Comparison of ENCODE assay signal across 10 cellular contexts in the genomic region with DNA sequence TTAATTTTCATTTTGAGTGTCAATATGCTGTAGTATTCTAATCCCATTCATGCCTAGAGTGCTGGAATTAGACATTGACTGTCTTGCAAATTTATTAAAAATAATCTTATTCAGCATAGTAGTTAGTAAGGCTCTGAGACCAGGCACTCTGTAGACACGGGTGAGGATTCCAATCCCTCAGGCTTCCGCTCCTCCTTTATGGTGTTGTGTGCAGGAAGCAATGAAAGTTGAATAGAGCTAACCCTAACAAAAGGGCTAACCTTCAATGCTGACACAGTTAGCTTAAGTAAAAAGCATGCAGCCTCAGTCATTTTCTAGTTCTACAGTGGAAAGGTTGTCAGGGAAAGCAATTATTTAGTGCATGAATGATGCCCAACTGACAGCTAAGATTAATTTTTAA.
DNase-seq lines count a peak whose midpoint lies in the region; ATAC-seq, FAIRE-seq and TF ChIP-seq lines count a peak whose summit lies in the region.
"Had no signal": no experiment of that assay in that cellular context is flagged by ENCODE, and none has a peak within 500 bp of the region (broad histone marks: within the 10 kb centered on the region; RNA-seq: fewer than 3 reads in every experiment).

No MANE protein-coding gene starts in this region.

- peak overlapping the region; percentile 75 for H3K4me3 ChIP-seq in CD8-positive, alpha-beta memory T cell (ENCODE audit: low read length)
- peak overlapping the region; percentile 71 for H3K4me3 ChIP-seq in Loucy (ENCODE audit: low read length, poor library complexity, severe bottlenecking)
- peak overlapping the region; percentile 96 for H3K4me3 ChIP-seq in endocrine pancreas (ENCODE audit: control insufficient read depth, insufficient read depth, low read length)
- peak overlapping the region; percentile 57 for H3K4me3 ChIP-seq in rectal smooth muscle tissue (ENCODE audit: low read length)

- POLR2A ChIA-PET in CD8-positive, alpha-beta memory T cell (lab: Charles Lee): interaction anchor here (0.7 to 3.4 kb wide), 5 partner anchors 10 to 58 kb away, joined by 3 to 13 read pairs (median 3); no protein-coding TSS in a partner anchor

- peak overlapping the region; percentile 91 to 100 (median 99) for H3K4me3 Mint-ChIP-seq in CD8-positive, alpha-beta memory T cell

- no peaks in the 10 kb centered on the region for H3K36me3 ChIP-seq in CD8-positive, alpha-beta memory T cell (ENCODE audit: insufficient read depth, low read length)
- H3K36me3 ChIP-seq in Loucy (ENCODE audit: insufficient read depth, low read length) (no peaks in the 10 kb centered on the region), endocrine pancreas (ENCODE audit: control insufficient read depth, insufficient read depth, low read length) (no peaks in the 10 kb centered on the region), rectal smooth muscle tissue (ENCODE audit: control insufficient read depth, insufficient read depth, low read length) (no peaks in the 10 kb centered on the region)

- peaks cover 0 to 4% of the 10 kb centered on the region in 2 donors for H3K27me3 Mint-ChIP-seq in CD8-positive, alpha-beta memory T cell

- peaks cover 24% of the 10 kb centered on the region for H3K79me2 ChIP-seq in Loucy (ENCODE audit: insufficient read depth, low read length)

- no peaks in the 10 kb centered on the region for H3K9me3 ChIP-seq in CD8-positive, alpha-beta memory T cell (ENCODE audit: low read length)
- H3K9me3 ChIP-seq in Loucy (ENCODE audit: insufficient read depth, low read depth, low read length) (no peaks in the 10 kb centered on the region), endocrine pancreas (ENCODE audit: control insufficient read depth, low read length) (no peaks in the 10 kb centered on the region)

- peaks cover 57 to 80% (median 62%) of the 10 kb centered on the region in 3 donors for H3K4me1 Mint-ChIP-seq in CD8-positive, alpha-beta memory T cell

- TF ChIP-seq CTCF in Loucy (conservative IDR thresholded peaks at IDR 0.05; ENCODE audit: low read length): no peak

- H4K20me1 ChIP-seq in Loucy (ENCODE audit: insufficient read depth, low read length, poor library complexity, severe bottlenecking): no peaks in the 10 kb centered on the region

- peaks cover 6% of the 10 kb centered on the region; the same call in 1 of the 2 replicates for H3F3A ChIP-seq in Loucy (ENCODE audit: low read depth)

- peaks cover 5 to 68% (median 21%) of the 10 kb centered on the region in 3 donors for H3K36me3 Mint-ChIP-seq in CD8-positive, alpha-beta memory T cell

- peak in 2 of 5 donors; percentile 25 to 27 for DNase-seq in CD8-positive, alpha-beta memory T cell
- no peak for DNase-seq in frontal cortex (ENCODE audit: low spot score in 2 of 2)
- DNase-seq: effector CD8-positive, alpha-beta T cell; T-helper 9 cell had no signal

- H3K4me2 ChIP-seq in Loucy (ENCODE audit: low read depth, low read length, poor library complexity, severe bottlenecking): peak overlapping the region; percentile 85

- no peaks in the 10 kb centered on the region for H3K9me3 Mint-ChIP-seq in CD8-positive, alpha-beta memory T cell

- H3K4me1 ChIP-seq in CD8-positive, alpha-beta memory T cell (ENCODE audit: insufficient read depth, low read length): peaks cover 48% of the 10 kb centered on the region
- peaks cover 85% of the 10 kb centered on the region for H3K4me1 ChIP-seq in Loucy (ENCODE audit: insufficient read depth, low read length, poor library complexity, severe bottlenecking)
- H3K4me1 ChIP-seq in endocrine pancreas (ENCODE audit: control insufficient read depth, insufficient read depth, low read length): peaks cover 15% of the 10 kb centered on the region
- H3K4me1 ChIP-seq in rectal smooth muscle tissue (ENCODE audit: control insufficient read depth, insufficient read depth, low read length): peaks cover 5% of the 10 kb centered on the region

- ATAC-seq in GM21390 (IDR thresholded peaks at IDR 0.05; ENCODE audit: unreplicated experiment) (no peak), GM21381 (IDR thresholded peaks at IDR 0.05; ENCODE audit: unreplicated experiment) (no peak), GM18519 (IDR thresholded peaks at IDR 0.05; ENCODE audit: low FRiP score, unreplicated experiment) (no peak)

- CTCF ChIA-PET in CD8-positive, alpha-beta memory T cell (lab: Charles Lee): interaction anchor here (1.4 to 1.8 kb wide), 3 partner anchors 13 to 112 kb away, joined by 4 to 6 read pairs (median 5); no protein-coding TSS in a partner anchor

- H3K27ac ChIP-seq in CD8-positive, alpha-beta memory T cell (ENCODE audit: low read depth, low read length): peak overlapping the region; percentile 87
- H3K27ac ChIP-seq in rectal smooth muscle tissue (ENCODE audit: low read depth, low read length): no peak overlapping the region

- no peaks in the 10 kb centered on the region for H3K9me2 ChIP-seq in Loucy (replicated peaks; ENCODE audit: low read depth, low read length)

- H3K27me3 ChIP-seq in CD8-positive, alpha-beta memory T cell (ENCODE audit: insufficient read depth, low read length, poor library complexity, severe bottlenecking): no peaks in the 10 kb centered on the region
- H3K27me3 ChIP-seq in Loucy (ENCODE audit: insufficient read depth, low read length, poor library complexity, severe bottlenecking): no peaks in the 10 kb centered on the region
- no peaks in the 10 kb centered on the region for H3K27me3 ChIP-seq in endocrine pancreas (ENCODE audit: control insufficient read depth, insufficient read depth, low read length)
- no peaks in the 10 kb centered on the region for H3K27me3 ChIP-seq in rectal smooth muscle tissue (ENCODE audit: control insufficient read depth, insufficient read depth, low read length)

- peak overlapping the region; percentile 68 for H3K9ac ChIP-seq in Loucy (ENCODE audit: low read depth, low read length, poor library complexity, severe bottlenecking)
- H3K9ac ChIP-seq in endocrine pancreas (ENCODE audit: control insufficient read depth, insufficient read depth, low read length): no peak overlapping the region
- H3K9ac ChIP-seq in rectal smooth muscle tissue (ENCODE audit: low read length): no peak overlapping the region

- no peak overlapping the region for H2AFZ ChIP-seq in Loucy (ENCODE audit: low read length)

- FAIRE-seq in frontal cortex (lab: Jason Lieb, UNC): no peak

- H3K27ac Mint-ChIP-seq in CD8-positive, alpha-beta memory T cell: peak overlapping the region; percentile 90 to 100 (median 98)
